Comparison of ENCODE assay signal across 8 cellular contexts in the genomic region with DNA sequence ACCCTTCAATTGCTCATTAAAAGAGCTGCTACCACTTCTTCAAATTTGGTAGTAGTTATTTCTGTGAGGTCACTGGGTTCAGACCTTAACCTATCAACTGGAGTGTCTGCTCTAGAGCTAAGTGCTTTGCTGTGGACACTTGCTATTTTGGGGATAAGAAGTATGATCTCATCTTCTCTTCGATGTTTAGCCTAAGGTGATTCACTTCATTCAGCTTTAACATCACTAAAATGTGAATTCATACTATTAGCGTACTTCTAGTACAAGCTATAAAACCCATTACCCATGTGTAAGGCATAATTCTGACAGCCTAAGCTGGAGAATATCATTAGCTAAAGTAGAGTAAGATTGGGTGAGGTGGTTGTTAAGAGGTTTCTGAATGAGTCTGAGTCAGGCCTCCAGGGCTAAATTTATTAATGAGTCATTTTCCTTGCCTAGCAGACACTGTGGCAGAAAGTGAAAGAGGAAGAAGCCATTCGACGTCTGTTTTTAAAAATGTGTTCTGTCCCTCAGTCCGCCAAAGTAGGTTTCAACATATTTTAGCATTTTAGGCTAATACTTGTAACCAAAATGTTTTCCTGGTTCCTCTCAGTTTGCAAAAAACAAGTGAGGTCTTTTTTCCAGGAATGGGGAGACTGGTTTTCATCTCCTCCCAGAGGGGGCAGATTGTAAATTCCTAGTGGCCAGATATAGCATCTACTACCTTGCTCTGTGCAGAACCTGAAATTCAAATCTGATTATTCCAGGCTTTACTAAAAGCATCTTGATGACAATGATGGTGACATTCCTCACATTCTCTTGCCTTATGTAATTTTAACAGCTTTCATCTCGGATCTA.
DNase-seq lines count a peak whose midpoint lies in the region; ATAC-seq and TF ChIP-seq lines count a peak whose summit lies in the region.

No MANE protein-coding gene starts in this region.

- peak overlapping the region; percentile 69 to 74 (median 72) for H3K27ac ChIP-seq in esophagus muscularis mucosa (replicated peaks in 1 of 4)

- H3K4me3 ChIP-seq in esophagus muscularis mucosa = peak overlapping the region; percentile 23 to 49 (median 33)

- H3K9me3 ChIP-seq in esophagus muscularis mucosa = no peaks in the 10 kb centered on the region

- 25% methylated on average over 6 of the region's 6 CpGs for WGBS in esophagus muscularis mucosa

- peaks cover 10 to 20% (median 16%) of the 10 kb centered on the region in 4 donors for H3K4me1 ChIP-seq in esophagus muscularis mucosa

- intact Hi-C loops in esophagus muscularis mucosa (cut with DNase I) = no loop called here

- in situ Hi-C loops in Caki2 (cut with HindIII; ENCODE audit: low pct_unique_long_range_greater_than_20kb, low sequenced_read_pairs) = no loop called here

- no peak for TF ChIP-seq POLR2A in esophagus muscularis mucosa (IDR thresholded peaks at IDR 0.05; ENCODE audit: low read depth)

- TF ChIP-seq EP300 in esophagus muscularis mucosa (IDR thresholded peaks at IDR 0.05) = no peak

- ATAC-seq in GM19463 (IDR thresholded peaks at IDR 0.05; ENCODE audit: unreplicated experiment) = peak; percentile 96
- ATAC-seq in HG03432 (IDR thresholded peaks at IDR 0.05; ENCODE audit: unreplicated experiment) = peak; percentile 99
- peak; percentile 98 for ATAC-seq in SK-N-SH treated with all-trans-retinoic acid at 6 μM for 48 hours

- peak in 1 of 3 experiments; percentile 48 for TF ChIP-seq CTCF in esophagus muscularis mucosa (IDR thresholded peaks at IDR 0.05)

- DNase-seq in Caki2 (ENCODE audit: low read depth) = peak; percentile 76
- DNase-seq in esophagus muscularis mucosa (ENCODE audit: extremely low spot score) = no peak
- DNase-seq in non-pigmented ciliary epithelial cell (ENCODE audit: low read depth) = peak; percentile 50
- DNase-seq in NCI-H1930 (lab: John Stamatoyannopoulos, UW) = no peak
- no peak for DNase-seq in SK-N-DZ (ENCODE audit: low spot score)

- H3K36me3 ChIP-seq in esophagus muscularis mucosa = no peaks in the 10 kb centered on the region

- H3K27me3 ChIP-seq in esophagus muscularis mucosa = no peaks in the 10 kb centered on the region

TF ChIP-seq in SK-N-SH treated with all-trans-retinoic acid at 6 μM for 48 hours, 23 proteins besides CTCF, POLR2A, EP300 and RAD21:
- TF ChIP-seq OSR1 (CRISPR knock-in tag; IDR thresholded peaks at IDR 0.05) (no peak), ZFP3 (CRISPR knock-in tag; IDR thresholded peaks at IDR 0.05) (0 out of 2 replicates have a peak, but pooled peaks have one; percentile 49), TSHZ2 (CRISPR knock-in tag; IDR thresholded peaks at IDR 0.05) (no peak), ZC3H10 (CRISPR knock-in tag; IDR thresholded peaks at IDR 0.05) (no peak), GLIS3 (CRISPR knock-in tag; IDR thresholded peaks at IDR 0.05) (no peak), POU6F1 (CRISPR knock-in tag; IDR thresholded peaks at IDR 0.05; ENCODE audit: borderline replicate concordance, low read depth) (0 out of 2 replicates have a peak, but pooled peaks have one; percentile 60), RARB (CRISPR knock-in tag; IDR thresholded peaks at IDR 0.05) (no peak), ISL1 (CRISPR knock-in tag; IDR thresholded peaks at IDR 0.05) (peak; percentile 84)
- TF ChIP-seq, protein P1, sequence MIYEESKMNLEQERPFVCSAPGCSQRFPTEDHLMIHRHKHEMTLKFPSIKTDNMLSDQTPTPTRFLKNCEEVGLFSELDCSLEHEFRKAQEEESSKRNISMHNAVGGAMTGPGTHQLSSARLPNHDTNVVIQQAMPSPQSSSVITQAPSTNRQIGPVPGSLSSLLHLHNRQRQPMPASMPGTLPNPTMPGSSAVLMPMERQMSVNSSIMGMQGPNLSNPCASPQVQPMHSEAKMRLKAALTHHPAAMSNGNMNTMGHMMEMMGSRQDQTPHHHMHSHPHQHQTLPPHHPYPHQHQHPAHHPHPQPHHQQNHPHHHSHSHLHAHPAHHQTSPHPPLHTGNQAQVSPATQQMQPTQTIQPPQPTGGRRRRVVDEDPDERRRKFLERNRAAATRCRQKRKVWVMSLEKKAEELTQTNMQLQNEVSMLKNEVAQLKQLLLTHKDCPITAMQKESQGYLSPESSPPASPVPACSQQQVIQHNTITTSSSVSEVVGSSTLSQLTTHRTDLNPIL (CRISPR knock-in tag; IDR thresholded peaks at IDR 0.05; ENCODE audit: low read depth) = 0 out of 2 replicates have a peak, but pooled peaks have one; percentile 26

Comparison
In these comparisons a context has a peak if more than half of its experiments do, and no peak if none do; other contexts are left out.
1. DNase-seq: peak in Caki2 (single experiment) and non-pigmented ciliary epithelial cell (single experiment); none in esophagus muscularis mucosa (single experiment), NCI-H1930 (0 of 2) and SK-N-DZ (single experiment).
2. Peak in every context shown above with its lines, with median percentiles within 50 percentile points of each other: ATAC-seq.